Comparison of ENCODE assay signal across 8 cellular contexts in the genomic region with DNA sequence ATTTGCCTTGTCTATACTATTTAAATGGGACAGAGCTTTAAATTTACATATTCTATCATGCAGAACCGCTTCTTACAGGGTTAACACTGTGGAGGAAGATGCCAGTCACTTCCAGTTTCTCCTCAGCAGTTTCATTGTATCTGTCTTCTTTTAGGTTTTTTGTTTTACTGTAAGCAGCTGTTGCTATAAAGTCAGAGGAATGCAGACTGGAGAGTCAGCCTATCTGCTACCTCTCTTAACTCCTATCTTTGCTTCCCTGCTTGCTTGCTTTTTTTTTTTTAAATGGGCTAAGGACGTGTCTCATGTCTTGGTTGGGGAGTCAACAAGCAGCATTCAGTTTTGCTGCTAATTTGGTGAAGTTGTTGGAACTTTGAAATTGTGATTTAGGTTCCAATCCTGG. TPM values are rescaled to one million over a fixed set of nuclear protein-coding genes. Genes with fewer than 3 reads are reported as not detected.
DNase-seq lines count a peak whose midpoint lies in the region; ATAC-seq and TF ChIP-seq lines count a peak whose summit lies in the region.
"Had no signal": no experiment of that assay in that cellular context is flagged by ENCODE, and none has a peak within 500 bp of the region (broad histone marks: within the 10 kb centered on the region; RNA-seq: fewer than 3 reads in every experiment).

No MANE protein-coding gene starts in this region.

- H3K36me3 ChIP-seq in mucosa of descending colon (ENCODE audit: low read depth): no peaks in the 10 kb centered on the region

- no peak for TF ChIP-seq CTCF in mucosa of descending colon (IDR thresholded peaks at IDR 0.05)

- H3K4me1 ChIP-seq in mucosa of descending colon (ENCODE audit: low read depth): peaks cover 12% of the 10 kb centered on the region

- no peak overlapping the region for H3K4me3 ChIP-seq in mucosa of descending colon

- ATAC-seq in GM18868 (IDR thresholded peaks at IDR 0.05; ENCODE audit: unreplicated experiment) (peak; percentile 83), GM21619 (IDR thresholded peaks at IDR 0.05; ENCODE audit: unreplicated experiment) (peak; percentile 89), HG03558 (IDR thresholded peaks at IDR 0.05; ENCODE audit: extremely low read depth, unreplicated experiment) (peak; percentile 87), mucosa of descending colon (peak; percentile 30)

- no peaks in the 10 kb centered on the region for H3K9me3 ChIP-seq in mucosa of descending colon

- intact Hi-C loops in mucosa of descending colon (cut with DNase I, micrococcal nuclease): no loop called here

- no peak for DNase-seq in mucosa of descending colon
- DNase-seq in DMS53 treated with DMSO at 0.1 percent for 48 hours (lab: John Stamatoyannopoulos, UW; ENCODE audit: unreplicated experiment): no peak
- no peak for DNase-seq in NK-92 treated with Interleukin-12 subunit alpha and Interleukin-12 subunit beta, amount 100 ng/mL, for 24 hours (lab: John Stamatoyannopoulos, UW)
- no peak for DNase-seq in middle frontal gyrus (ENCODE audit: extremely low spot score, low spot score)
- DNase-seq: HCEC 1CT had no signal

RNA-seq across cellular contexts. Expression of gene EPC2, which starts 8.9 kb away (rescaled TPM):
- total RNA-seq in mucosa of descending colon: 10 to 100 TPM; 23.4 to 36.3 (median 29.2) TPM

Comparison
In these comparisons a context has a peak if more than half of its experiments do, and no peak if none do; other contexts are left out.
1. ATAC-seq: peak in every context shown above with its lines; median percentile 89 in GM21619; 87 in HG03558; 83 in GM18868; 30 in mucosa of descending colon.